Comparison of ENCODE assay signal across 8 cellular contexts in the genomic region with DNA sequence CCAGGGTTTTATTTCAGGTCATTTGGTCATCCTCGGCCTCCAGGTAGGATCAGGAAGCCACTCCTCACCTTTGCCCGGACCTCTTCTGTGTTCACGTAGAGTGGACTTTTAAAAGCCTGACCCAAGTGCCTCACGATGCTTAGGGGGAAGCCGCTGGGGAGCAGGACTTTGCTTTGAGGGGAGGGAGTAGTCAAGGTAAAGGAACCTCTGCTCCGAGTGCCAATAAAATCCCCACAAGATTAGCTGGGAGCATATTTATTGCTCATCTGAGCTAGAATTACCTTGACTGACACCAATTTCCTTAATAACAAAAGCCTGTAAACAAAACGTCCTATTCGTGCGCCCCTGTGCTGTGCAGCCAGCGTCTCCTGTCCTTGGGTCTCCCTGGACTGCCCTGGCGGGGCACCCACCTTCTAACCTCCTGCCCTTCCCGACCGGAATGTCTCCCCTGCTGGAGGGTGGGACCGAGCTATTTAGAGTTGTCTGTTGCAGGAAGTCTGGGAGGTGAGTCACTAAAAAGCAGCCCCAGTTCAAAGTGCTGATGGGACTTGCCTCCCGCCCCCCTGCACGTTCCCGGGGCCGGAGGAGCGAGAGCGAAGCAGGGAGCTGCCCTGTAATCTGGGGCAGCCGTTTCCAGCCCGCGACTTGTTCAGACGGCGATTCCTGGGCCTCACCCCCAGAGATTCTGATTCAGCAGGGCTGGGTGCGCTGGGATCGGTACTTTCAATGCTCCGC. TPM values are rescaled to one million over a fixed set of nuclear protein-coding genes. Genes with fewer than 3 reads are reported as not detected.
DNase-seq lines count a peak whose midpoint lies in the region; ATAC-seq and TF ChIP-seq lines count a peak whose summit lies in the region.

No MANE protein-coding gene starts in this region.

- no peak; the same call in 1 of the 2 replicates for TF ChIP-seq RAD21 in Ishikawa (IDR thresholded peaks at IDR 0.05; ENCODE audit: low read depth)

- peak overlapping the region; percentile 63 to 77 (median 68) for H3K4me3 ChIP-seq in BLaER1 treated with 17β-estradiol and CSF1 and Interleukin-3, amounts not matched to agents 10 nM and 100 nM
- H3K4me3 ChIP-seq in choroid plexus epithelial cell (ENCODE audit: low read depth, low read length): peak overlapping the region; percentile 93
- H3K4me3 ChIP-seq in left lung: peak overlapping the region; percentile 74 to 76

- H3K27ac ChIP-seq in BLaER1 treated with 17β-estradiol and CSF1 and Interleukin-3, amounts not matched to agents 10 nM and 100 nM: peak overlapping the region in 9 of 11 experiments; percentile 44 to 73 (median 63); a peak in 18 of 22 replicates
- H3K27ac ChIP-seq in left lung: peak overlapping the region; percentile 80 to 93

- ATAC-seq in left lung: peak; percentile 52
- no peak for ATAC-seq in HG03342 (IDR thresholded peaks at IDR 0.05; ENCODE audit: unreplicated experiment)
- no peak for ATAC-seq in HG02870 (IDR thresholded peaks at IDR 0.05; ENCODE audit: unreplicated experiment)

- H3K4me2 ChIP-seq in BLaER1 treated with 17β-estradiol and CSF1 and Interleukin-3, amounts not matched to agents 10 nM and 100 nM: peak overlapping the region; percentile 95 to 99 (median 98)

- TF ChIP-seq EP300 in Ishikawa (IDR thresholded peaks at IDR 0.05; ENCODE audit: borderline replicate concordance): peak; percentile 40

- intact Hi-C loops in left lung (cut with DNase I): no loop called here

- no peaks in the 10 kb centered on the region for H3K36me3 ChIP-seq in BLaER1 treated with 17β-estradiol and CSF1 and Interleukin-3, amounts not matched to agents 10 nM and 100 nM
- no peaks in the 10 kb centered on the region for H3K36me3 ChIP-seq in left lung

- no peaks in the 10 kb centered on the region for H3K9me3 ChIP-seq in BLaER1 treated with 17β-estradiol and CSF1 and Interleukin-3, amounts not matched to agents 10 nM and 100 nM (replicated peaks in 1 of 11)
- no peaks in the 10 kb centered on the region for H3K9me3 ChIP-seq in left lung

- H3K4me1 ChIP-seq in BLaER1 treated with 17β-estradiol and CSF1 and Interleukin-3, amounts not matched to agents 10 nM and 100 nM: peaks cover 70 to 88% (median 83%) of the 10 kb centered on the region in 10 experiments
- H3K4me1 ChIP-seq in left lung: peaks cover 22 to 72% of the 10 kb centered on the region in 2 donors

- peaks cover 25 to 57% (median 49%) of the 10 kb centered on the region in 11 experiments for H3K27me3 ChIP-seq in BLaER1 treated with 17β-estradiol and CSF1 and Interleukin-3, amounts not matched to agents 10 nM and 100 nM
- H3K27me3 ChIP-seq in left lung: peaks cover 0 to 40% of the 10 kb centered on the region in 2 donors

- peaks cover 0 to 8% (median 0%) of the 10 kb centered on the region in 11 experiments; a peak in 3 of 22 replicates for H4K20me1 ChIP-seq in BLaER1 treated with 17β-estradiol and CSF1 and Interleukin-3, amounts not matched to agents 10 nM and 100 nM

- peak; percentile 40 for DNase-seq in activated CD4-positive, alpha-beta T cell treated with anti-CD3 and anti-CD28 coated beads for 1 hour
- DNase-seq in choroid plexus epithelial cell (ENCODE audit: low read depth): peak; percentile 82
- peak; percentile 78 to 87 for DNase-seq in left lung
- peak; percentile 69 to 74 for DNase-seq in stimulated activated CD4-positive, alpha-beta T cell treated with anti-CD3 and anti-CD28 coated beads, Interleukin-2, amount 100 ng/mL, for 24 hours

- TF ChIP-seq CTCF in choroid plexus epithelial cell (conservative IDR thresholded peaks at IDR 0.05; ENCODE audit: low read depth, low read length) (no peak), left lung (IDR thresholded peaks at IDR 0.05) (no peak)

- H3K9ac ChIP-seq in BLaER1 treated with 17β-estradiol and CSF1 and Interleukin-3, amounts not matched to agents 10 nM and 100 nM: peak overlapping the region; percentile 43 to 78 (median 73)

TF ChIP-seq in Ishikawa, 13 proteins besides CTCF, POLR2A, EP300 and RAD21:
- TF ChIP-seq EGR1 (IDR thresholded peaks at IDR 0.05) (0 out of 2 replicates have a peak, but pooled peaks have one; percentile 13), CEBPB (IDR thresholded peaks at IDR 0.05) (no peak), TCF12 (IDR thresholded peaks at IDR 0.05; ENCODE audit: low read depth) (peak; percentile 48), NFIC (IDR thresholded peaks at IDR 0.05) (peak; percentile 43), ZBTB7A (IDR thresholded peaks at IDR 0.05; ENCODE audit: low read depth) (0 out of 2 replicates have a peak, but pooled peaks have one; percentile 31), TAF1 (IDR thresholded peaks at IDR 0.05; ENCODE audit: low read depth) (no peak; the same call in 1 of the 2 replicates), TEAD4 (IDR thresholded peaks at IDR 0.05) (peak; percentile 66)
- TF ChIP-seq, protein P1, sequence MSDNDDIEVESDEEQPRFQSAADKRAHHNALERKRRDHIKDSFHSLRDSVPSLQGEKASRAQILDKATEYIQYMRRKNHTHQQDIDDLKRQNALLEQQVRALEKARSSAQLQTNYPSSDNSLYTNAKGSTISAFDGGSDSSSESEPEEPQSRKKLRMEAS (IDR thresholded peaks at IDR 0.05): peak; percentile 92

RNA-seq across cellular contexts. Expression of a gene that starts 0.8 kb away (rescaled TPM):
- 100 to 1,000 TPM in 1 of 2 donors, 10 to 100 TPM in 1; 53.6 to 120 TPM for total RNA-seq in left lung

RNA-seq across cellular contexts. Expression of a gene that starts 25.1 kb away (rescaled TPM):
- not detected for total RNA-seq in left lung
